ENCODE assay signal across 20 cellular contexts in the genomic region with DNA sequence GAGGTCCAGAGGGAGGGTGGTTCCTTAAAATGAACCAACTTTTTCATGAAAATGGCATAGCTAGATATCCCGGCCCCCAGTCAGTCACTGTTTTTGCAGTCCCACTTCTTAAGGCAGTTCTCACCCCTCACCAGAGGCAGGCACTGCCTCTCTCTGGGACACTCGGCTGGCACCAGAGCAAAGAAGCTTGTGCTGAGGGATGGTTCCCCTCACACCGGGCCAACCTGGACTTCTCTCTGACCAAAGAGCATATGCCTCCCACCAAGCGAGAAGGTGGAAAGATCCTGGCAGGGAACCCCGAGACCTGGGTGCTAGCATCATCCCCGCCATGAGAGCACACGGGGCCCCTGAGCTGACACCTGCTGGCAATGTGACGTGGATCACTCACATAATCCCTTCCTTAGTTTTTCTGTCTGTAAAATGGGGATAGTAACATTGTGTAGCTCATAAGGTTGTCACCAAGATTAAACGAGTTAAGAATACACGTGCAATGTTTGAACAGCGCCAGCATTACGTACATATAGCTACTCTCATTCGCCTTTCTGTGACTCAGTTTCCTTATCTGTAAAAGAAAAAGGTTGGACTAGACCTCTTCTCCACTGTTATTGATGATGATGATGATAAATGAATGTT.
"Had no signal": no experiment of that assay in that cellular context is flagged by ENCODE, and none has a peak within 500 bp of the region (broad histone marks: within the 10 kb centered on the region; RNA-seq: fewer than 3 reads in every experiment).

No MANE protein-coding gene starts in this region.

- H3K4me3 ChIP-seq: breast epithelium had no signal

- H3K4me1 ChIP-seq: breast epithelium had no signal

- H3K27ac Mint-ChIP-seq: activated CD8-positive, alpha-beta T cell treated with anti-CD3 and anti-CD28 coated beads, Interleukin-2, amount 10 ng/mL, durations not matched to agents 7 days and 5 days; activated naive CD4-positive, alpha-beta T cell treated with anti-CD3 and anti-CD28 coated beads, Interleukin-2, amount 50 U/mL, for 24 hours; T-helper 1 cell treated with Interleukin-12 subunit alpha and Interleukin-12 subunit beta and Interleukin-4 antibody, amounts not matched to agents 30 μg/mL and 1 μg/mL, for 36 hours had no signal

- H3K27me3 Mint-ChIP-seq: activated naive CD4-positive, alpha-beta T cell treated with anti-CD3 and anti-CD28 coated beads, Interleukin-2, amount 50 U/mL, for 24 hours had no signal

- H3K9me3 Mint-ChIP-seq: activated naive CD4-positive, alpha-beta T cell treated with anti-CD3 and anti-CD28 coated beads, Interleukin-2, amount 50 U/mL, for 24 hours; T-helper 1 cell treated with Interleukin-12 subunit alpha and Interleukin-12 subunit beta and Interleukin-4 antibody, amounts not matched to agents 30 μg/mL and 1 μg/mL, for 36 hours had no signal

- H3K4me3 Mint-ChIP-seq: activated CD8-positive, alpha-beta T cell treated with anti-CD3 and anti-CD28 coated beads, Interleukin-2, amount 10 ng/mL, durations not matched to agents 7 days and 5 days; activated naive CD4-positive, alpha-beta T cell treated with anti-CD3 and anti-CD28 coated beads, Interleukin-2, amount 50 U/mL, for 24 hours; T-helper 1 cell treated with Interleukin-12 subunit alpha and Interleukin-12 subunit beta and Interleukin-4 antibody, amounts not matched to agents 30 μg/mL and 1 μg/mL, for 36 hours had no signal

- H3K9me3 ChIP-seq: breast epithelium had no signal

- H3K36me3 Mint-ChIP-seq: activated naive CD4-positive, alpha-beta T cell treated with anti-CD3 and anti-CD28 coated beads, Interleukin-2, amount 50 U/mL, for 24 hours had no signal

- H3K36me3 ChIP-seq: breast epithelium had no signal

- H3K27ac ChIP-seq: breast epithelium had no signal

- H3K27me3 ChIP-seq: breast epithelium had no signal

- DNase-seq: activated CD4-positive, alpha-beta T cell treated with anti-CD3 and anti-CD28 coated beads for 48 hours; activated CD4-positive, alpha-beta T cell treated with anti-CD3 and anti-CD28 coated beads, Interleukin-2, amount 50 U/mL, for 4 hours; activated CD4-positive, CD25-positive, alpha-beta regulatory T cell treated with anti-CD3 and anti-CD28 coated beads, Interleukin-2, amount 50 U/mL, for 72 hours; activated CD8-positive, alpha-beta memory T cell treated with anti-CD3 and anti-CD28 coated beads, Interleukin-2, amount 50 U/mL, for 48 hours; activated CD8-positive, alpha-beta T cell treated with anti-CD3 and anti-CD28 coated beads, Interleukin-2, amount 10 ng/mL, durations not matched to agents 7 days and 5 days; activated T-cell treated with anti-CD3 and anti-CD28 coated beads, Interleukin-2, amount 50 U/mL, for 1 hour; aorta; caudate nucleus; Kasumi-1; NCI-H1105 treated with DMSO at 0.1 percent for 48 hours; NCI-H1436 treated with DMSO at 0.1 percent for 48 hours; NCI-H187; NCI-H2081; NCI-H446; NCI-H524; PC-3; SHP77 had no signal
